Comparison of ENCODE assay signal across 16 cellular contexts in the genomic region with DNA sequence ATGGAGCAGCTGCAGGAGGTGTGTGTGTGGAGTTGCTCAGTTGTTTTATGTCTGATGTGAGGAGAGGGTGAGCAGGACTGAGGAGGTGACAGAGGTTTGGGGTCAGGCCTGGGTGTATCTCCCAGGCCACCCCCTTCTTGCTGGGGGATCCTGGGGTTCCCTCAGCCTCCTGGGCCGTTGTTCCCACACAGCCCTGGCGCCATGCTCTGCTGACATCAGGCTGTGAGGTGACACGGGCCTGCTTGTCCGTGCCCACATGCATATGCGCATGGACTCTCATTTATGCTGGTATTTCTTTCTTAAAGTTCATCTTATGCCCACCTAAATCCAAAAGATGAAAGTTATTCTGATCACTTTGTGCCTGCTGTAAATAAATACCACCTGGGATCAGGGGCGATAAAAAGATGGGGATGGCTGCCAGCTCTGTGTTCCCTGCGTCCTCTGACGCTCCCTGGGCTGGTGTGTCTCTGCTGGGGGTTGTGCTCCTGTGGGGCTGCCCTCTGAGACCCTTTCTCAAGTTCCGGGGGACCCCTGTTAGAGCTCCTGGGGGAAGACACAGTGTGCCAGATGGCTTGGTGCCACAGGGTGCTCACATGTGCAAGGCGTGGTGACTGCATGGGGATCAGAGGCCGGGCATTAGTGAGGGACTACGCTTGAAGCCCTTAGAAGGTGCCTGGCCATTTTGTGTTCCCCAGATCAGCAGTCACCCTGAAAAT. TPM values are rescaled to one million over a fixed set of nuclear protein-coding genes. Genes with fewer than 3 reads are reported as not detected.
DNase-seq lines count a peak whose midpoint lies in the region; ATAC-seq and TF ChIP-seq lines count a peak whose summit lies in the region.
"Had no signal": no experiment of that assay in that cellular context is flagged by ENCODE, and none has a peak within 500 bp of the region (broad histone marks: within the 10 kb centered on the region; RNA-seq: fewer than 3 reads in every experiment).

No MANE protein-coding gene starts in this region.

- H3K4me3 ChIP-seq in choroid plexus epithelial cell (ENCODE audit: low read depth, low read length) = no peak overlapping the region
- no peak overlapping the region for H3K4me3 ChIP-seq in mesodermal cell (ENCODE audit: extremely low read depth, insufficient read depth, low read length, poor library complexity, severe bottlenecking)
- H3K4me3 ChIP-seq in stomach smooth muscle (ENCODE audit: low read length in 2 of 2) = peak overlapping the region in 1 of 2 donors; percentile 35
- H3K4me3 ChIP-seq in neural progenitor cell = no peak overlapping the region
- H3K4me3 ChIP-seq: thoracic aorta had no signal

- H3K36me3 Mint-ChIP-seq in activated naive CD4-positive, alpha-beta T cell treated with anti-CD3 and anti-CD28 coated beads, Interleukin-2, amount 50 U/mL, for 24 hours = peaks cover 7% of the 10 kb centered on the region
- peaks cover 34% of the 10 kb centered on the region for H3K36me3 Mint-ChIP-seq in neural progenitor cell

- DNase-seq in activated naive CD4-positive, alpha-beta T cell treated with anti-CD3 and anti-CD28 coated beads, Interleukin-2, amount 50 U/mL, for 16 hours = no peak
- DNase-seq in choroid plexus epithelial cell (ENCODE audit: low read depth) (peak; percentile 31), NCI-H446 treated with DMSO at 0.1 percent for 48 hours (lab: John Stamatoyannopoulos, UW) (no peak), neural progenitor cell (ENCODE audit: low spot score) (no peak)
- DNase-seq: activated naive CD4-positive, alpha-beta T cell treated with Interleukin-2 at 50 U/mL for 16 hours; COR-L47; foreskin melanocyte; SIG-M5 had no signal

- no peak overlapping the region for H3K4me2 ChIP-seq in neural progenitor cell
- H3K4me2 ChIP-seq: KMS-11 had no signal

- H3K27me3 ChIP-seq in stomach smooth muscle (ENCODE audit: control insufficient read depth in 1 of 2, insufficient read depth in 2 of 2, low read length in 2 of 2) (no peaks in the 10 kb centered on the region), neural progenitor cell (no peaks in the 10 kb centered on the region)

- no peaks in the 10 kb centered on the region for H3K9me3 Mint-ChIP-seq in activated naive CD4-positive, alpha-beta T cell treated with anti-CD3 and anti-CD28 coated beads, Interleukin-2, amount 50 U/mL, for 24 hours
- no peaks in the 10 kb centered on the region for H3K9me3 Mint-ChIP-seq in neural progenitor cell

- H3K9ac ChIP-seq in stomach smooth muscle (ENCODE audit: low read length in 2 of 2) (peak overlapping the region in 1 of 2 donors; percentile 55), neural progenitor cell (no peak overlapping the region)
- H3K9ac ChIP-seq: KMS-11 had no signal

- 91 to 93% methylated on average over 11 to 12 of the region's 12 CpGs for WGBS in mesodermal cell (ENCODE audit: insufficient coverage in 2 of 2), 2 experiments

- H3K4me3 Mint-ChIP-seq in activated naive CD4-positive, alpha-beta T cell treated with anti-CD3 and anti-CD28 coated beads, Interleukin-2, amount 50 U/mL, for 24 hours = no peak overlapping the region
- H3K4me3 Mint-ChIP-seq in neural progenitor cell = no peak overlapping the region

- H3K27me3 Mint-ChIP-seq in activated naive CD4-positive, alpha-beta T cell treated with anti-CD3 and anti-CD28 coated beads, Interleukin-2, amount 50 U/mL, for 24 hours = no peaks in the 10 kb centered on the region
- no peaks in the 10 kb centered on the region for H3K27me3 Mint-ChIP-seq in neural progenitor cell (ENCODE audit: insufficient read depth, low read depth)
- H3K27me3 Mint-ChIP-seq: progenitor cell of endocrine pancreas had no signal

- H4K20me1 ChIP-seq in neural progenitor cell (ENCODE audit: low read depth) = peaks cover 32% of the 10 kb centered on the region

- H3K79me2 ChIP-seq in neural progenitor cell (ENCODE audit: low read depth) = peaks cover 73% of the 10 kb centered on the region

- peaks cover 5% of the 10 kb centered on the region for H3F3A ChIP-seq in neural progenitor cell (ENCODE audit: low read depth)

- TF ChIP-seq CTCF in choroid plexus epithelial cell (conservative IDR thresholded peaks at IDR 0.05; ENCODE audit: low read depth, low read length) (no peak), neural progenitor cell (IDR thresholded peaks at IDR 0.05) (no peak)

- H3K27ac ChIP-seq in mesodermal cell (ENCODE audit: low read depth, low read length, severe bottlenecking) (peak overlapping the region; percentile 57), stomach smooth muscle (ENCODE audit: low read length) (peak overlapping the region; percentile 89), neural progenitor cell (no peak overlapping the region)
- H3K27ac ChIP-seq: HL-60, KMS-11, thoracic aorta had no signal

- H3K9me3 ChIP-seq in mesodermal cell (ENCODE audit: control insufficient read depth, low read length) (no peaks in the 10 kb centered on the region), stomach smooth muscle (ENCODE audit: control insufficient read depth in 2 of 2, low read length in 2 of 2) (no peaks in the 10 kb centered on the region), neural progenitor cell (ENCODE audit: low read depth) (no peaks in the 10 kb centered on the region)
- H3K9me3 ChIP-seq: thoracic aorta had no signal

- peaks cover 67% of the 10 kb centered on the region for H3K36me3 ChIP-seq in mesodermal cell (ENCODE audit: control insufficient read depth, insufficient read depth, low read length)
- H3K36me3 ChIP-seq in stomach smooth muscle (ENCODE audit: control insufficient read depth in 2 of 2, insufficient read depth in 2 of 2, low read length in 2 of 2) = peaks cover 14 to 30% of the 10 kb centered on the region in 2 donors
- H3K36me3 ChIP-seq in neural progenitor cell = no peaks in the 10 kb centered on the region

- H3K4me1 ChIP-seq in mesodermal cell (ENCODE audit: control insufficient read depth, insufficient read depth, low read length, poor library complexity, severe bottlenecking) (peaks cover 29% of the 10 kb centered on the region), stomach smooth muscle (ENCODE audit: control insufficient read depth, insufficient read depth, low read length) (peaks cover 66% of the 10 kb centered on the region), neural progenitor cell (peaks cover 11% of the 10 kb centered on the region)

- peak overlapping the region; percentile 17 for H3K27ac Mint-ChIP-seq in activated naive CD4-positive, alpha-beta T cell treated with anti-CD3 and anti-CD28 coated beads, Interleukin-2, amount 50 U/mL, for 24 hours
- H3K27ac Mint-ChIP-seq in neural progenitor cell = no peak overlapping the region
- H3K27ac Mint-ChIP-seq: progenitor cell of endocrine pancreas had no signal

- no peak for ATAC-seq in GM19397 (IDR thresholded peaks at IDR 0.05; ENCODE audit: unreplicated experiment)

- no peak overlapping the region for H2AFZ ChIP-seq in neural progenitor cell (replicated peaks)

- H3K4me1 Mint-ChIP-seq in activated naive CD4-positive, alpha-beta T cell treated with anti-CD3 and anti-CD28 coated beads, Interleukin-2, amount 50 U/mL, for 24 hours = peaks cover 58% of the 10 kb centered on the region
- peaks cover 6% of the 10 kb centered on the region for H3K4me1 Mint-ChIP-seq in neural progenitor cell

RNA-seq across cellular contexts. Expression of a gene that starts 12.6 kb away (rescaled TPM):
- 20.5 TPM for polyA plus RNA-seq in mesodermal cell (2013, experiment 1 of 2)
- 17.9 TPM for polyA plus RNA-seq in mesodermal cell (2013, experiment 2 of 2)
- 17.7 and 23.7 TPM in 2 replicates for total RNA-seq in neural progenitor cell (ENCODE audit: low replicate concordance)
